1 cellular context compared by ENCODE assay signal in the genomic region with DNA sequence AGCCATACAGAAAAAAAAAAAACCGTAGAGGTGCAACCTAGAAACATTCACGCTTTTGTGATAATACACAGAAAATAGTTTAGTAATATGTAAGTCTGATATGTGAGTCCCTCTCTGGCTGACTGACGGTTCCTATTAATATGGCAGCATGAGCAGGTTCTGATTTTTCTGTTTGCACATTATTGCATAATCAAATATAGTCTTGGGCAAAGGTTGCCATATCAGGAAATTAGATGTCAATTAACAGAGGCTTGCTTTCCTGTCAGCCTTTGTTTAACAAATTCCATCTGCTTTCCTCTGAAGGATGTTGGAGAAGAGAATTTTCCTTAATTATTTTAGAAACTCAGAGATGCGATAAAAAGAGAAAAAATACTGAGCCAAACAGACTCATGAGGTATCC.
TF ChIP-seq lines count a peak whose summit lies in the region.

No MANE protein-coding gene starts in this region.

TF ChIP-seq in GM23338, 12 proteins besides CTCF, POLR2A, EP300 and RAD21 (continued from another document):
- TF ChIP-seq ZNF462 (CRISPR knock-in tag; IDR thresholded peaks at IDR 0.05) (no peak), ZNF114 (CRISPR knock-in tag; IDR thresholded peaks at IDR 0.05) (no peak), NANOG (IDR thresholded peaks at IDR 0.05; ENCODE audit: borderline replicate concordance) (no peak), POLR2AphosphoS5 (IDR thresholded peaks at IDR 0.05; ENCODE audit: low read depth) (no peak), STAT1 (IDR thresholded peaks at IDR 0.05; ENCODE audit: unreplicated experiment) (no peak)
- TF ChIP-seq, protein P1, sequence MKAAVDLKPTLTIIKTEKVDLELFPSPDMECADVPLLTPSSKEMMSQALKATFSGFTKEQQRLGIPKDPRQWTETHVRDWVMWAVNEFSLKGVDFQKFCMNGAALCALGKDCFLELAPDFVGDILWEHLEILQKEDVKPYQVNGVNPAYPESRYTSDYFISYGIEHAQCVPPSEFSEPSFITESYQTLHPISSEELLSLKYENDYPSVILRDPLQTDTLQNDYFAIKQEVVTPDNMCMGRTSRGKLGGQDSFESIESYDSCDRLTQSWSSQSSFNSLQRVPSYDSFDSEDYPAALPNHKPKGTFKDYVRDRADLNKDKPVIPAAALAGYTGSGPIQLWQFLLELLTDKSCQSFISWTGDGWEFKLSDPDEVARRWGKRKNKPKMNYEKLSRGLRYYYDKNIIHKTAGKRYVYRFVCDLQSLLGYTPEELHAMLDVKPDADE (IDR thresholded peaks at IDR 0.05) = no peak
- TF ChIP-seq, protein P2, sequence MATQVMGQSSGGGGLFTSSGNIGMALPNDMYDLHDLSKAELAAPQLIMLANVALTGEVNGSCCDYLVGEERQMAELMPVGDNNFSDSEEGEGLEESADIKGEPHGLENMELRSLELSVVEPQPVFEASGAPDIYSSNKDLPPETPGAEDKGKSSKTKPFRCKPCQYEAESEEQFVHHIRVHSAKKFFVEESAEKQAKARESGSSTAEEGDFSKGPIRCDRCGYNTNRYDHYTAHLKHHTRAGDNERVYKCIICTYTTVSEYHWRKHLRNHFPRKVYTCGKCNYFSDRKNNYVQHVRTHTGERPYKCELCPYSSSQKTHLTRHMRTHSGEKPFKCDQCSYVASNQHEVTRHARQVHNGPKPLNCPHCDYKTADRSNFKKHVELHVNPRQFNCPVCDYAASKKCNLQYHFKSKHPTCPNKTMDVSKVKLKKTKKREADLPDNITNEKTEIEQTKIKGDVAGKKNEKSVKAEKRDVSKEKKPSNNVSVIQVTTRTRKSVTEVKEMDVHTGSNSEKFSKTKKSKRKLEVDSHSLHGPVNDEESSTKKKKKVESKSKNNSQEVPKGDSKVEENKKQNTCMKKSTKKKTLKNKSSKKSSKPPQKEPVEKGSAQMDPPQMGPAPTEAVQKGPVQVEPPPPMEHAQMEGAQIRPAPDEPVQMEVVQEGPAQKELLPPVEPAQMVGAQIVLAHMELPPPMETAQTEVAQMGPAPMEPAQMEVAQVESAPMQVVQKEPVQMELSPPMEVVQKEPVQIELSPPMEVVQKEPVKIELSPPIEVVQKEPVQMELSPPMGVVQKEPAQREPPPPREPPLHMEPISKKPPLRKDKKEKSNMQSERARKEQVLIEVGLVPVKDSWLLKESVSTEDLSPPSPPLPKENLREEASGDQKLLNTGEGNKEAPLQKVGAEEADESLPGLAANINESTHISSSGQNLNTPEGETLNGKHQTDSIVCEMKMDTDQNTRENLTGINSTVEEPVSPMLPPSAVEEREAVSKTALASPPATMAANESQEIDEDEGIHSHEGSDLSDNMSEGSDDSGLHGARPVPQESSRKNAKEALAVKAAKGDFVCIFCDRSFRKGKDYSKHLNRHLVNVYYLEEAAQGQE (IDR thresholded peaks at IDR 0.05; ENCODE audit: unreplicated experiment) = no peak
